8 cellular contexts compared by ENCODE assay signal in the genomic region with DNA sequence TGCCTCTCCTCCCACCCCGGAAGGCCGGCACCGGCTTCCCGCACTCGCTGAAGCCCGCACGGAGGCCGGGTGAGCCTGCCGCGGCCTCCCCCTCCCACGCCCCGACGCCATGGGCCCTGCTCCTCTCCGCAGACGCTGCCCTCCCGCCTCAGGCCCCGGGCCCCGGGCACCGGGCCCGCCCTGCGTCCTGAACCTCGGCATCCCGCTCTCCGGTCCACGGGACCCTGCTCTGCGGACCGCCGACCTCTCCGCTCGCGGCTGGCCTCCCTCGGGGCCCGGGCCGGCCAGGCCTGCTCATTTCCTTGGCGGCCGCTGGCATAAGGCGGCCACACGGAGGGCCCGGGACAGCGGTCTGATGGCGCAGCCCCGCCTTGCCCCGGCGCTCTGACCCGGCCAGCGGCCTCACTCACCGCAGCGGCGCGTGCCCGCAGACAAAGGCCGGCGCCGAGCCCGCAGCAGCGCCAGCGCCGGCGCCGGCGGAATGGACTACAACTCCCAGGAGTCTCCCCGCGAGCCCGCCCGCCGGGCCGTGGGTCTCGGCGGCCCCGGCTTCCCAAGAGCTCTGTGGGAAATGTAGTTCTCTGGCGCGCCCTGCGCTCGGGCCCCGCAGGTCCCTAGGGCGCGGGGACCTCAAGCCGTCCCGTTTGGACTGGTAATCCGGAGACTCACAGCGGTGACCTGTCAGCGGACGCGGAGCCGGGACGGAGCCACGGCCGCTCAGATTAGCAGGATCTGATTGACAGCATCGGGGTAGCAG.
DNase-seq lines count a peak whose midpoint lies in the region; ATAC-seq lines count a peak whose summit lies in the region.

ZNF32 (minus strand) TSS at position 490 of the 757 bp plus-strand sequence. CDS start 2,748 bp downstream, outside the sequence.

- peak; percentile 100 for ATAC-seq in HG03432 (IDR thresholded peaks at IDR 0.05; ENCODE audit: unreplicated experiment)

- DNase-seq in C1 segment of cervical spinal cord (lab: John Stamatoyannopoulos, UW), result peak; percentile 41 to 91 (median 78)
- DNase-seq in GM19238 (ENCODE audit: insufficient read length, low spot score), result peak; percentile 86
- DNase-seq in NCI-H774 (lab: John Stamatoyannopoulos, UW), result peak; percentile 84
- peak; percentile 91 for DNase-seq in activated CD8-positive, alpha-beta memory T cell treated with anti-CD3 and anti-CD28 coated beads for 24 hours
- peak; percentile 64 for DNase-seq in effector CD8-positive, alpha-beta T cell (lab: John Stamatoyannopoulos, UW)
- peak; percentile 94 for DNase-seq in medulla oblongata (ENCODE audit: extremely low spot score)
- DNase-seq in stimulated activated CD4-positive, alpha-beta T cell treated with anti-CD3 and anti-CD28 coated beads, TNF-alpha, amount 100 ng/mL, for 4 hours (ENCODE audit: low read depth in 3 of 3), result peak; percentile 69 to 70 (median 69)

Comparison
In these comparisons a context has a peak if more than half of its experiments do, and no peak if none do; other contexts are left out.
1. Peak in every context shown above with its lines: DNase-seq and ATAC-seq.